13 cellular contexts compared by ENCODE assay signal in the genomic region with DNA sequence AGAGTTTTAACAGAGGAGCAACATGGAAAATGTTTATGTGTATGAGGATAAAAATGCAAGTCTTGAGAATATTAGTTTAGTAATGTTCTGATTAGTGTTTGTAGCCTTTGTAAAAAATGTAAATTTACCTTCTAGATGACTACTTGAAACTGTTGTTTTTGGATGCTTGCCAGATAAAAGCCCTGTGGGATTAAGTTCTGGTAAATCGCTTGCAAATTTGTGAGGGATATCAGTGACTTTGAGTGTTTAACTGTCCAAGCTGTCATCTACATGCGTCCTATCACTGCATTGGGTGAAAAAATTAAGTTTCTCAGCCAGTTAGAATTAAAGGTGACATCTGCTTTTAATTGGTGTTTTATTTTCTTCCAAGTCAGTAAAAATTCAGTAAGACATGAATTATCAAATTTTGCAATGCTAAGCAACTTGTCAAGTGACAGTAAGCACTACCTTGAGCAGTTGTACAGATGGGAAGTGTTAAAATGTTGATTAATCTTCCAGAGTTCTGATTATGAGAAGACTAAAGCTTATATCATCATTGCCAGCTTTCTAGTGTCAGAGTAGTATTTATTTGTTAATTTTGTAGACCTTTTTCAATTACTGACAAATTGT.
DNase-seq lines count a peak whose midpoint lies in the region.
"Had no signal": no experiment of that assay in that cellular context is flagged by ENCODE, and none has a peak within 500 bp of the region (broad histone marks: within the 10 kb centered on the region; RNA-seq: fewer than 3 reads in every experiment).

No MANE protein-coding gene starts in this region.

- no peak overlapping the region for H3K27ac ChIP-seq in substantia nigra (ENCODE audit: low read depth, low read length, poor library complexity, severe bottlenecking)
- H3K27ac ChIP-seq: ovary, thyroid gland had no signal

- peak; percentile 32 for DNase-seq in EH (ENCODE audit: low read depth)
- DNase-seq in NCI-H1417 (lab: John Stamatoyannopoulos, UW), result peak; percentile 49 to 87 (median 57)
- peak; percentile 18 for DNase-seq in amniotic epithelial cell (ENCODE audit: low read depth)
- peak; percentile 14 for DNase-seq in left kidney (ENCODE audit: low read depth, low spot score)
- no peak for DNase-seq in substantia nigra (lab: John Stamatoyannopoulos, UW)
- no peak for DNase-seq in AG08395 (ENCODE audit: low spot score)
- no peak for DNase-seq in Kasumi-1 (lab: John Stamatoyannopoulos, UW)
- DNase-seq in SW 1271 (lab: John Stamatoyannopoulos, UW), result no peak
- DNase-seq: activated CD4-positive, alpha-beta memory T cell treated with anti-CD3 and anti-CD28 coated beads for 36 hours; left colon; NCI-H187 treated with DMSO at 0.1 percent for 48 hours; ovary; thyroid gland had no signal

Comparison
In these comparisons a context has a peak if more than half of its experiments do, and no peak if none do; other contexts are left out.
1. DNase-seq: peak in EH (single experiment), NCI-H1417 (3 of 3), amniotic epithelial cell (single experiment) and left kidney (single experiment); none in substantia nigra (0 of 49), AG08395 (single experiment), Kasumi-1 (0 of 2) and SW 1271 (0 of 2).